9 cellular contexts compared by ENCODE assay signal in genomic region chr12:57241556-57242310, GRCh38. TPM values are rescaled to one million over a fixed set of nuclear protein-coding genes. Genes with fewer than 3 reads are reported as not detected.
DNase-seq lines count a peak whose midpoint lies in the region; ATAC-seq and TF ChIP-seq lines count a peak whose summit lies in the region.
"Had no signal": no experiment of that assay in that cellular context is flagged by ENCODE, and none has a peak within 500 bp of the region (broad histone marks: within the 10 kb centered on the region; RNA-seq: fewer than 3 reads in every experiment).

No MANE protein-coding gene starts in this region.

- TF ChIP-seq CTCF in PC-3 (conservative IDR thresholded peaks at IDR 0.05; ENCODE audit: low read depth, low read length) (no peak), fibroblast of the aortic adventitia (IDR thresholded peaks at IDR 0.05; ENCODE audit: insufficient read depth, low read length) (no peak)

- POLR2A ChIA-PET in PC-3 (lab: Charles Lee; ENCODE audit: unreplicated experiment) = no interaction called here

- no peaks in the 10 kb centered on the region for H3K9me3 Mint-ChIP-seq in activated T-cell treated with anti-CD3 and anti-CD28 coated beads, Interleukin-2, amount 50 U/mL, for 4 hours
- no peaks in the 10 kb centered on the region for H3K9me3 Mint-ChIP-seq in stimulated activated naive CD8-positive, alpha-beta T cell treated with anti-CD3 and anti-CD28 coated beads, Interleukin-15, Interleukin-2, amounts not matched to agents 100 ng/mL and 50 ng/mL, for 24 hours

- peak overlapping the region; percentile 50 for H3K4me3 Mint-ChIP-seq in activated T-cell treated with anti-CD3 and anti-CD28 coated beads, Interleukin-2, amount 50 U/mL, for 4 hours
- H3K4me3 Mint-ChIP-seq in stimulated activated naive CD8-positive, alpha-beta T cell treated with anti-CD3 and anti-CD28 coated beads, Interleukin-15, Interleukin-2, amounts not matched to agents 100 ng/mL and 50 ng/mL, for 24 hours = peak overlapping the region; percentile 39

- no peaks in the 10 kb centered on the region for H3F3A ChIP-seq in PC-3 (ENCODE audit: low read length, unreplicated experiment)

- H3K27ac ChIP-seq in PC-3 (ENCODE audit: low read length) = no peak overlapping the region

- no peaks in the 10 kb centered on the region for H3K9me2 ChIP-seq in PC-3 (replicated peaks; ENCODE audit: low read length)

- H3K79me2 ChIP-seq in PC-3 (ENCODE audit: low read length) = no peaks in the 10 kb centered on the region

- H3K4me1 ChIP-seq in PC-3 (ENCODE audit: insufficient read depth, low read length) = peaks cover 33% of the 10 kb centered on the region

- no peak overlapping the region for H3K27ac Mint-ChIP-seq in stimulated activated naive CD8-positive, alpha-beta T cell treated with anti-CD3 and anti-CD28 coated beads, Interleukin-15, Interleukin-2, amounts not matched to agents 100 ng/mL and 50 ng/mL, for 24 hours

- peaks cover 58% of the 10 kb centered on the region for H3K4me1 Mint-ChIP-seq in activated T-cell treated with anti-CD3 and anti-CD28 coated beads, Interleukin-2, amount 50 U/mL, for 4 hours (ENCODE audit: low read depth)
- H3K4me1 Mint-ChIP-seq in stimulated activated naive CD8-positive, alpha-beta T cell treated with anti-CD3 and anti-CD28 coated beads, Interleukin-15, Interleukin-2, amounts not matched to agents 100 ng/mL and 50 ng/mL, for 24 hours (ENCODE audit: low read depth) = peaks cover 71% of the 10 kb centered on the region

- no peak for DNase-seq in activated T-cell treated with anti-CD3 and anti-CD28 coated beads, Interleukin-2, amount 50 U/mL, for 4 hours
- DNase-seq in activated T-cell treated with anti-CD3 and anti-CD28 coated beads for 4 hours (no peak), PC-3 (no peak), fibroblast of the aortic adventitia (ENCODE audit: low read depth) (no peak), NCI-H446 treated with DMSO at 0.1 percent for 48 hours (lab: John Stamatoyannopoulos, UW) (no peak)
- no peak for DNase-seq in stimulated activated CD4-positive, alpha-beta T cell treated with anti-CD3 and anti-CD28 coated beads, Interleukin-12 subunit alpha, Interleukin-12 subunit beta, amount 100 ng/mL, for 4 hours

- CTCF ChIA-PET in PC-3 (lab: Charles Lee) = interaction anchor here (1.8 to 2.1 kb wide), 2 partner anchors 28 to 217 kb away, joined by 7 to 24 read pairs; no protein-coding TSS in a partner anchor

- H3K9ac ChIP-seq in PC-3 (ENCODE audit: low read length) = no peak overlapping the region

- H2AFZ ChIP-seq in PC-3 (ENCODE audit: low read length) = no peak overlapping the region

- no TSS peak for BruUV-seq in PC-3 (replicated peaks; lab: Mats Ljungman, UMichigan)

- H3K36me3 ChIP-seq in PC-3 (ENCODE audit: low read depth, low read length) = no peaks in the 10 kb centered on the region
- H3K36me3 ChIP-seq: Peyer's patch had no signal

- peaks cover 4% of the 10 kb centered on the region for H3K36me3 Mint-ChIP-seq in activated T-cell treated with anti-CD3 and anti-CD28 coated beads, Interleukin-2, amount 50 U/mL, for 4 hours (ENCODE audit: insufficient read depth)
- peaks cover 3% of the 10 kb centered on the region for H3K36me3 Mint-ChIP-seq in stimulated activated naive CD8-positive, alpha-beta T cell treated with anti-CD3 and anti-CD28 coated beads, Interleukin-15, Interleukin-2, amounts not matched to agents 100 ng/mL and 50 ng/mL, for 24 hours (ENCODE audit: low read depth)

- no peak overlapping the region for H3K4me3 ChIP-seq in PC-3 (ENCODE audit: low read length)
- peak overlapping the region; percentile 76 for H3K4me3 ChIP-seq in fibroblast of the aortic adventitia (ENCODE audit: low read depth, low read length)

- peaks cover 49% of the 10 kb centered on the region for H3K27me3 Mint-ChIP-seq in activated T-cell treated with anti-CD3 and anti-CD28 coated beads, Interleukin-2, amount 50 U/mL, for 4 hours (ENCODE audit: low read depth)
- H3K27me3 Mint-ChIP-seq in stimulated activated naive CD8-positive, alpha-beta T cell treated with anti-CD3 and anti-CD28 coated beads, Interleukin-15, Interleukin-2, amounts not matched to agents 100 ng/mL and 50 ng/mL, for 24 hours = peaks cover 60% of the 10 kb centered on the region

- no peak for ATAC-seq in activated T-cell treated with anti-CD3 and anti-CD28 coated beads, Interleukin-2, amount 50 U/mL, for 4 hours
- ATAC-seq in PC-3 (no peak), GM21367 (IDR thresholded peaks at IDR 0.05; ENCODE audit: unreplicated experiment) (no peak)

- no peaks in the 10 kb centered on the region for H4K20me1 ChIP-seq in PC-3 (ENCODE audit: low read length)

- intact Hi-C loops in PC-3 (cut with micrococcal nuclease) = no loop called here

- H3K27me3 ChIP-seq in PC-3 (ENCODE audit: low read length) = peaks cover 16% of the 10 kb centered on the region

- peak overlapping the region; percentile 99 for H3K4me2 ChIP-seq in PC-3 (ENCODE audit: low read length)

- no peaks in the 10 kb centered on the region for H3K9me3 ChIP-seq in PC-3 (ENCODE audit: low read length)
- H3K9me3 ChIP-seq: Peyer's patch had no signal

RNA-seq across cellular contexts. Expression of gene STAC3, which starts 9.3 kb away (rescaled TPM):
- 1 to 10 TPM; 1.4 to 2.2 (median 1.7) TPM for total RNA-seq in activated T-cell treated with anti-CD3 and anti-CD28 coated beads, Interleukin-2, amount 50 U/mL, for 4 hours
- total RNA-seq in PC-3 (2014; rRNA removed) = 1.4 and 1.8 TPM in 2 replicates
- 0.90 and 3.8 TPM in 2 replicates for total RNA-seq in fibroblast of the aortic adventitia (ENCODE audit: low replicate concordance)

RNA-seq across cellular contexts. Expression of gene SHMT2, which starts 12.2 kb away (rescaled TPM):
- total RNA-seq in activated T-cell treated with anti-CD3 and anti-CD28 coated beads, Interleukin-2, amount 50 U/mL, for 4 hours = 100 to 1,000 TPM; 373 to 414 (median 383) TPM
- total RNA-seq in PC-3 (2014; rRNA removed) = 210 and 263 TPM in 2 replicates
- total RNA-seq in fibroblast of the aortic adventitia (ENCODE audit: low replicate concordance) = 233 and 303 TPM in 2 replicates

RNA-seq across cellular contexts. Expression of gene NXPH4, which starts 25.1 kb away (rescaled TPM):
- total RNA-seq in activated T-cell treated with anti-CD3 and anti-CD28 coated beads, Interleukin-2, amount 50 U/mL, for 4 hours = under 1 TPM in 2 of 3 donors, not detected in 1; 0.20 to 0.24 TPM
- total RNA-seq in PC-3 (2014; rRNA removed) (10.7 and 15.1 TPM in 2 replicates), fibroblast of the aortic adventitia (ENCODE audit: low replicate concordance) (1.9 and 2.4 TPM in 2 replicates)
- total RNA-seq: Peyer's patch had no signal
